Comparison of ENCODE assay signal across 28 cellular contexts in genomic region chr18:26476697-26477096, GRCh38.
"Had no signal": no experiment of that assay in that cellular context is flagged by ENCODE, and none has a peak within 500 bp of the region (broad histone marks: within the 10 kb centered on the region; RNA-seq: fewer than 3 reads in every experiment).

No MANE protein-coding gene starts in this region.

- H3K4me2 ChIP-seq: hepatocyte had no signal

- H3K4me1 ChIP-seq: esophagus muscularis mucosa, gastroesophageal sphincter, heart right ventricle had no signal

- H2AFZ ChIP-seq: hepatocyte had no signal

- H3K4me3 ChIP-seq: ascending aorta, esophagus muscularis mucosa, gastroesophageal sphincter, heart right ventricle, hepatocyte had no signal

- H3K9me3 ChIP-seq: ascending aorta, esophagus muscularis mucosa, gastroesophageal sphincter, heart right ventricle had no signal

- H3K27ac ChIP-seq: ascending aorta, esophagus muscularis mucosa, gastroesophageal sphincter, heart right ventricle, VCaP had no signal

- H3K79me2 ChIP-seq: hepatocyte had no signal

- ATAC-seq: activated naive CD4-positive, alpha-beta T cell treated with anti-CD3 and anti-CD28 coated beads, Interleukin-2, amount 50 U/mL, for 72 hours; activated T-cell treated with anti-CD3 and anti-CD28 coated beads, Interleukin-2, amount 50 U/mL, for 72 hours; effector memory CD8-positive, alpha-beta T cell; gastroesophageal sphincter; heart right ventricle; WTC11 had no signal

- DNase-seq: activated CD4-positive, alpha-beta memory T cell treated with anti-CD3 and anti-CD28 coated beads, Interleukin-2, amount 10 ng/mL, durations not matched to agents 7 days and 5 days; activated CD4-positive, alpha-beta T cell treated with anti-CD3 and anti-CD28 coated beads for 1 hour; activated CD4-positive, alpha-beta T cell treated with anti-CD3 and anti-CD28 coated beads for 4 hours; activated CD4-positive, alpha-beta T cell treated with anti-CD3 and anti-CD28 coated beads, Interleukin-2, amount 10 ng/mL, durations not matched to agents 7 days and 5 days; activated CD4-positive, alpha-beta T cell treated with anti-CD3 and anti-CD28 coated beads, Interleukin-2, amount 50 U/mL, for 4 hours; activated CD8-positive, alpha-beta memory T cell treated with anti-CD3 and anti-CD28 coated beads, Interleukin-2, amount 50 U/mL, for 48 hours; activated gamma-delta T cell; activated naive CD4-positive, alpha-beta T cell; activated naive CD4-positive, alpha-beta T cell treated with anti-CD3 and anti-CD28 coated beads, Interleukin-2, amount 10 ng/mL, durations not matched to agents 7 days and 5 days; activated naive CD8-positive, alpha-beta T cell treated with anti-CD3 and anti-CD28 coated beads, Interleukin-2, amount 10 ng/mL, durations not matched to agents 7 days and 5 days; activated T-cell treated with anti-CD3 and anti-CD28 coated beads for 4 hours; activated T-cell treated with anti-CD3 and anti-CD28 coated beads, Interleukin-2, amount 50 U/mL, for 24 hours; activated T-cell treated with anti-CD3 and anti-CD28 coated beads, Interleukin-2, amount 50 U/mL, for 72 hours; cortex of kidney; dermis blood vessel endothelial cell; effector CD4-positive, alpha-beta T cell; effector memory CD8-positive, alpha-beta T cell; erythroblast; foreskin melanocyte; heart right ventricle; T-helper 2 cell had no signal

- H3K27me3 ChIP-seq: ascending aorta, esophagus muscularis mucosa, gastroesophageal sphincter, heart right ventricle, hepatocyte had no signal
